Comparison of ENCODE assay signal across 12 cellular contexts in genomic region chr6:107589934-107590333, GRCh38.
A peak's percentile ranks its signal among the peaks of the same experiment; 100 is the strongest.
DNase-seq lines count a peak whose midpoint lies in the region; ATAC-seq and TF ChIP-seq lines count a peak whose summit lies in the region.
"Had no signal": no experiment of that assay in that cellular context is flagged by ENCODE, and none has a peak within 500 bp of the region (broad histone marks: within the 10 kb centered on the region; RNA-seq: fewer than 3 reads in every experiment).

No MANE protein-coding gene starts in this region.

- no peak for TF ChIP-seq CTCF in neural progenitor cell (IDR thresholded peaks at IDR 0.05)

- no peak for DNase-seq in Karpas-422
- no peak for DNase-seq in neural progenitor cell (ENCODE audit: low spot score)
- DNase-seq in glomerular visceral epithelial cell (ENCODE audit: extremely low spot score) = no peak
- DNase-seq in left lobe of liver (ENCODE audit: low spot score) = no peak
- DNase-seq: ACHN; BE2C; Caco-2; CD4-positive, alpha-beta T cell; HCEC 1CT had no signal

- H4K20me1 ChIP-seq in Karpas-422 (ENCODE audit: insufficient read depth, low read depth, low read length) (no peaks in the 10 kb centered on the region), neural progenitor cell (ENCODE audit: low read depth) (no peaks in the 10 kb centered on the region)

- H2AFZ ChIP-seq in Karpas-422 (ENCODE audit: low read length) = no peak overlapping the region
- no peak overlapping the region for H2AFZ ChIP-seq in neural progenitor cell (replicated peaks)
- H2AFZ ChIP-seq: GM23338 had no signal

- peak overlapping the region; percentile 99 for H3K27ac Mint-ChIP-seq in neural progenitor cell
- H3K27ac Mint-ChIP-seq: CD4-positive, alpha-beta T cell; GM23338 had no signal

- no peaks in the 10 kb centered on the region for H3K27me3 ChIP-seq in Karpas-422 (ENCODE audit: low read length)
- no peaks in the 10 kb centered on the region for H3K27me3 ChIP-seq in neural progenitor cell
- H3K27me3 ChIP-seq: BE2C had no signal

- H3K9me3 ChIP-seq in Karpas-422 (ENCODE audit: low read length) (no peaks in the 10 kb centered on the region), mesodermal cell (ENCODE audit: control insufficient read depth, low read length) (no peaks in the 10 kb centered on the region), neural progenitor cell (ENCODE audit: low read depth) (no peaks in the 10 kb centered on the region)
- H3K9me3 ChIP-seq: BE2C, Caco-2 had no signal

- H3K4me2 ChIP-seq in Karpas-422 (ENCODE audit: low read depth, low read length, poor library complexity, severe bottlenecking) (no peak overlapping the region), neural progenitor cell (peak overlapping the region; percentile 58)
- H3K4me2 ChIP-seq: GM23338 had no signal

- H3K4me1 Mint-ChIP-seq in neural progenitor cell = peaks cover 75% of the 10 kb centered on the region

- peaks cover 16% of the 10 kb centered on the region for H3K36me3 Mint-ChIP-seq in neural progenitor cell

- no peak for ATAC-seq in left lobe of liver
- no peak for ATAC-seq in GM21526 (IDR thresholded peaks at IDR 0.05; ENCODE audit: low FRiP score, unreplicated experiment)

- H3K4me3 ChIP-seq in Karpas-422 (ENCODE audit: low read length) (no peak overlapping the region), mesodermal cell (ENCODE audit: extremely low read depth, insufficient read depth, low read length, poor library complexity, severe bottlenecking) (no peak overlapping the region), neural progenitor cell (no peak overlapping the region)
- H3K4me3 ChIP-seq: GM23338 had no signal

- no peaks in the 10 kb centered on the region for H3K36me3 ChIP-seq in Karpas-422 (ENCODE audit: insufficient read depth, low read length)
- no peaks in the 10 kb centered on the region for H3K36me3 ChIP-seq in mesodermal cell (ENCODE audit: control insufficient read depth, insufficient read depth, low read length)
- H3K36me3 ChIP-seq in neural progenitor cell = no peaks in the 10 kb centered on the region

- H3K27me3 Mint-ChIP-seq in neural progenitor cell (ENCODE audit: insufficient read depth, low read depth) = no peaks in the 10 kb centered on the region

- H3K9ac ChIP-seq in Karpas-422 (ENCODE audit: low read length) (peak overlapping the region; percentile 8; the same call in 1 of the 2 replicates), neural progenitor cell (no peak overlapping the region)

- H3K9me3 Mint-ChIP-seq in neural progenitor cell = no peaks in the 10 kb centered on the region
- H3K9me3 Mint-ChIP-seq: CD4-positive, alpha-beta T cell; GM23338 had no signal

- peak overlapping the region; percentile 45; the same call in 1 of the 2 replicates for H3K27ac ChIP-seq in Karpas-422 (ENCODE audit: low read length)
- peak overlapping the region; percentile 25 for H3K27ac ChIP-seq in mesodermal cell (ENCODE audit: low read depth, low read length, severe bottlenecking)
- no peak overlapping the region for H3K27ac ChIP-seq in neural progenitor cell

- H3F3A ChIP-seq in neural progenitor cell (ENCODE audit: low read depth) = no peaks in the 10 kb centered on the region

- H3K9me2 ChIP-seq in Karpas-422 (replicated peaks; ENCODE audit: insufficient read depth, low read length) = no peaks in the 10 kb centered on the region

- peaks cover 67% of the 10 kb centered on the region for H3K4me1 ChIP-seq in Karpas-422 (ENCODE audit: low read length)
- H3K4me1 ChIP-seq in mesodermal cell (ENCODE audit: control insufficient read depth, insufficient read depth, low read length, poor library complexity, severe bottlenecking) = no peaks in the 10 kb centered on the region
- H3K4me1 ChIP-seq in neural progenitor cell = peaks cover 21% of the 10 kb centered on the region
- H3K4me1 ChIP-seq: Caco-2 had no signal

- peak overlapping the region; percentile 62 for H3K4me3 Mint-ChIP-seq in neural progenitor cell
- H3K4me3 Mint-ChIP-seq: CD4-positive, alpha-beta T cell; GM23338 had no signal

- WGBS in mesodermal cell (ENCODE audit: insufficient coverage in 2 of 2), 2 experiments = 100% methylated on average over 1 of the region's 2 CpGs

- peaks cover 88% of the 10 kb centered on the region for H3K79me2 ChIP-seq in Karpas-422 (ENCODE audit: low read length)
- H3K79me2 ChIP-seq in neural progenitor cell (ENCODE audit: low read depth) = no peaks in the 10 kb centered on the region
